8 cellular contexts compared by ENCODE assay signal in genomic region chr17:11932337-11932898, GRCh38.
"Had no signal": no experiment of that assay in that cellular context is flagged by ENCODE, and none has a peak within 500 bp of the region (broad histone marks: within the 10 kb centered on the region; RNA-seq: fewer than 3 reads in every experiment).

No MANE protein-coding gene starts in this region.

- H3K27ac Mint-ChIP-seq: GM23338, H9, IgD-negative memory B cell had no signal

- H3K4me3 Mint-ChIP-seq: GM23338, H9, IgD-negative memory B cell had no signal

- H3K9me3 Mint-ChIP-seq: H9, IgD-negative memory B cell had no signal

- FAIRE-seq: H1, H54, HTR-8/SVneo had no signal

- H3K4me1 Mint-ChIP-seq: GM23338, IgD-negative memory B cell had no signal

- H2AFZ ChIP-seq: GM23338 had no signal

- H3K27me3 Mint-ChIP-seq: IgD-negative memory B cell had no signal

- DNase-seq: H9, HCEC 1CT, KBM-7 had no signal

- H3K36me3 Mint-ChIP-seq: IgD-negative memory B cell had no signal

- ATAC-seq: GM23338 had no signal

- H3K4me3 ChIP-seq: GM23338 had no signal

- H3K4me2 ChIP-seq: GM23338 had no signal
